ENCODE assay signal across 8 cellular contexts in genomic region chr17:44947461-44948314, GRCh38. TPM values are rescaled to one million over a fixed set of nuclear protein-coding genes. Genes with fewer than 3 reads are reported as not detected.
DNase-seq lines count a peak whose midpoint lies in the region; ATAC-seq and TF ChIP-seq lines count a peak whose summit lies in the region.

Gene KIF18B (minus strand): TSS chr17:44947773. CDS start chr17:44936344, 11,429 bp downstream.

- no peaks in the 10 kb centered on the region for H3K27me3 ChIP-seq in liver (ENCODE audit: control insufficient read depth in 4 of 4, insufficient read depth in 4 of 4, low read length in 3 of 4)

- H3K4me1 ChIP-seq in liver (ENCODE audit: control insufficient read depth in 4 of 4, insufficient read depth in 4 of 4, low read length in 3 of 4) = peaks cover 4 to 13% (median 8%) of the 10 kb centered on the region in 4 donors

- peak within 1 kb of the TSS in 1 of 2 donors; percentile 41 for H3K27ac ChIP-seq in liver (ENCODE audit: low read depth in 1 of 2, low read length in 2 of 2)

- H3K36me3 ChIP-seq in liver (ENCODE audit: control insufficient read depth in 4 of 4, insufficient read depth in 3 of 4, low read depth in 1 of 4, low read length in 3 of 4) = no peaks in the 10 kb centered on the region

- DNase-seq in CD1c-positive myeloid dendritic cell (ENCODE audit: extremely low spot score) (peak; percentile 94), NCI-H774 (lab: John Stamatoyannopoulos, UW) (peak; percentile 97), dermis blood vessel endothelial cell (peak; percentile 98)
- peak; percentile 76 to 87 for DNase-seq in activated CD4-positive, alpha-beta T cell treated with anti-CD3 and anti-CD28 coated beads, Interleukin-2, amount 50 U/mL, for 24 hours (ENCODE audit: low read depth in 1 of 2, low spot score in 1 of 2)
- DNase-seq in stimulated activated CD4-positive, alpha-beta T cell treated with anti-CD3 and anti-CD28 coated beads, Interleukin-4, amount 100 ng/mL, for 1 hour = peak; percentile 84

- TF ChIP-seq RAD21 in liver (IDR thresholded peaks at IDR 0.05) = peak in 1 of 2 donors; percentile 20

- no peaks in the 10 kb centered on the region for H3K9me3 ChIP-seq in liver (ENCODE audit: control insufficient read depth in 4 of 4, low read length in 3 of 4)

- ATAC-seq in GM19372 (IDR thresholded peaks at IDR 0.05; ENCODE audit: low read depth, unreplicated experiment) = peak; percentile 87
- ATAC-seq in HG03571 (IDR thresholded peaks at IDR 0.05; ENCODE audit: unreplicated experiment) = peak; percentile 88

- H3K4me3 ChIP-seq in liver (ENCODE audit: low read depth in 1 of 3, low read length in 3 of 3) = peak within 1 kb of the TSS; percentile 47 to 79 (median 63)

- H3K9ac ChIP-seq in liver (ENCODE audit: low read depth in 1 of 2, low read length in 2 of 2) = peak within 1 kb of the TSS in 1 of 2 donors; percentile 67

- 4% methylated on average over 62 of the region's 62 CpGs for WGBS in liver

- TF ChIP-seq CTCF in liver (IDR thresholded peaks at IDR 0.05; ENCODE audit: low read depth, low read length, missing input control) = peak; percentile 1

TF ChIP-seq in liver, 16 proteins besides CTCF, POLR2A, EP300 and RAD21:
- TF ChIP-seq REST (IDR thresholded peaks at IDR 0.05) (peak; percentile 47), ATF3 (IDR thresholded peaks at IDR 0.05) (no peak), NR2F2 (IDR thresholded peaks at IDR 0.05) (no peak), YY1 (IDR thresholded peaks at IDR 0.05) (no peak), TAF1 (conservative IDR thresholded peaks at IDR 0.05) (peak; percentile 84), GABPA (IDR thresholded peaks at IDR 0.05 in 1 of 2, conservative IDR thresholded peaks at IDR 0.05 in 1 of 2) (peak; percentile 75 to 92), JUND (IDR thresholded peaks at IDR 0.05) (no peak), HNF4G (IDR thresholded peaks at IDR 0.05) (no peak), MAX (IDR thresholded peaks at IDR 0.05) (no peak), ZBTB33 (IDR thresholded peaks at IDR 0.05) (peak; percentile 94), HNF4A (conservative IDR thresholded peaks at IDR 0.05) (no peak), SP1 (IDR thresholded peaks at IDR 0.05) (peak; percentile 69), FOXA2 (IDR thresholded peaks at IDR 0.05) (no peak), RXRA (IDR thresholded peaks at IDR 0.05) (no peak), FOXA1 (IDR thresholded peaks at IDR 0.05) (no peak), EGR1 (IDR thresholded peaks at IDR 0.05; ENCODE audit: low read depth in 2 of 2) (no peak)

RNA-seq across cellular contexts. Expression of gene KIF18B, which starts in this region (rescaled TPM):
- total RNA-seq in dermis blood vessel endothelial cell = 1.4 and 7.3 TPM in 2 replicates
- 10 to 100 TPM in 1 of 2 donors, under 1 TPM in 1; under 0.01 to 11.9 TPM for total RNA-seq in liver
- polyA plus RNA-seq in liver = under 1 TPM; 0.10 to 0.87 TPM
